1 cellular context compared by ENCODE assay signal in the genomic region with DNA sequence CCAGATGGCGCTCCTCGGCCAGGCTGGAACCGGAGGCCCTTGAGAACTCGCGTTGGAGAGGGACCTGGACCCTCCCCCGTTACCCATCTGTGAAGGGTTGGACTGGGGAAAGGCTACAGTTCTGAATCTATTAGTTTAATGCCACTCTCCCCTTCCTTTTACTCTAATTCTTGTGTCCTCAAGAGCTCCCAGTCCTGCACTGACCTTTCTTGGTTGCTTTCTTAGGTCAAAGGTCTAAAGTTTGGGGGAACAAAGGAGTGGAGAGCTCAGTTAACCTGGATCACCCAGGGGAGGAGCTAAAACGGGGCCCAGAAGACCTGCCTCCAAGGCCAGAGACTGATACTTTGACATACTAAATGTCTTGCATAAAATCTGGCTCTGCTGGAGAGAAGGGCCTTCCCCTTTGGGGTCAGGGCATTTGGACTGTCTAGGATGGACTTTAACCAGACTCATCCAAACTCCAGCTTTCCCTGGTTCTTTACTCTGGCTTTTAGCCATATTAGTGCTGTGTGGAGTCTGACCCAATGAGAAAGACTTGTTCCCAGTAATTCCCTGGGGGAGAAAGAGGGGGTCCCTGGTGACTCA.
TF ChIP-seq lines count a peak whose summit lies in the region.

No MANE protein-coding gene starts in this region.

TF ChIP-seq in K562, 482 proteins besides CTCF, POLR2A, EP300 and RAD21 (continued from another document and continues in another):
- TF ChIP-seq RNF219 (CRISPR knock-in tag; IDR thresholded peaks at IDR 0.05) (no peak), ERF (CRISPR knock-in tag; IDR thresholded peaks at IDR 0.05) (no peak), KLF10 (CRISPR knock-in tag; IDR thresholded peaks at IDR 0.05) (no peak), DPF2 (IDR thresholded peaks at IDR 0.05) (no peak), ARNT (IDR thresholded peaks at IDR 0.05) (no peak), NFIX (CRISPR knock-in tag; IDR thresholded peaks at IDR 0.05; ENCODE audit: low read depth) (no peak), ZNF431 (CRISPR knock-in tag; IDR thresholded peaks at IDR 0.05) (no peak), GTF2A2 (tag; IDR thresholded peaks at IDR 0.05) (no peak), RHOXF2B (CRISPR knock-in tag; conservative IDR thresholded peaks at IDR 0.05) (no peak), ZBTB5 (IDR thresholded peaks at IDR 0.05) (no peak), KDM1A (IDR thresholded peaks at IDR 0.05) (no peak), NFE2L1 (tag; IDR thresholded peaks at IDR 0.05; ENCODE audit: borderline replicate concordance, low read depth) (no peak), BRD4 (IDR thresholded peaks at IDR 0.05) (no peak), SRSF9 (IDR thresholded peaks at IDR 0.05; ENCODE audit: borderline replicate concordance, low read depth, low read length) (no peak), RFX1 (IDR thresholded peaks at IDR 0.05) (no peak), ZBTB43 (CRISPR knock-in tag; IDR thresholded peaks at IDR 0.05) (0 out of 2 replicates have a peak, but pooled peaks have one; percentile 24), MEF2A (IDR thresholded peaks at IDR 0.05; ENCODE audit: control insufficient read depth, low read depth, low read length) (no peak), ZNF512 (tag; IDR thresholded peaks at IDR 0.05) (no peak), MLLT1 (IDR thresholded peaks at IDR 0.05) (no peak), ZNF407 (IDR thresholded peaks at IDR 0.05; ENCODE audit: low read depth) (no peak), PCBP2 (IDR thresholded peaks at IDR 0.05; ENCODE audit: low read depth, low read length, poor library complexity, severe bottlenecking) (no peak), NFXL1 (CRISPR knock-in tag; IDR thresholded peaks at IDR 0.05) (no peak), ZNF589 (CRISPR knock-in tag; IDR thresholded peaks at IDR 0.05; ENCODE audit: low read depth) (0 out of 2 replicates have a peak, but pooled peaks have one; percentile 38), GTF2F1 (IDR thresholded peaks at IDR 0.05; ENCODE audit: low read depth, low read length) (no peak), CEBPB (tag; IDR thresholded peaks at IDR 0.05) (no peak), STAT6 (CRISPR knock-in tag; IDR thresholded peaks at IDR 0.05) (no peak), OTX1 (CRISPR knock-in tag; IDR thresholded peaks at IDR 0.05) (no peak), HNRNPLL (IDR thresholded peaks at IDR 0.05; ENCODE audit: low read depth, low read length, poor library complexity, severe bottlenecking) (no peak), ARHGAP35 (IDR thresholded peaks at IDR 0.05; ENCODE audit: partially characterized antibody) (no peak), MCM2 (IDR thresholded peaks at IDR 0.05; ENCODE audit: low read depth) (no peak), HNRNPK (IDR thresholded peaks at IDR 0.05; ENCODE audit: low read depth, low read length, poor library complexity, severe bottlenecking) (no peak)
- TF ChIP-seq, protein P1, sequence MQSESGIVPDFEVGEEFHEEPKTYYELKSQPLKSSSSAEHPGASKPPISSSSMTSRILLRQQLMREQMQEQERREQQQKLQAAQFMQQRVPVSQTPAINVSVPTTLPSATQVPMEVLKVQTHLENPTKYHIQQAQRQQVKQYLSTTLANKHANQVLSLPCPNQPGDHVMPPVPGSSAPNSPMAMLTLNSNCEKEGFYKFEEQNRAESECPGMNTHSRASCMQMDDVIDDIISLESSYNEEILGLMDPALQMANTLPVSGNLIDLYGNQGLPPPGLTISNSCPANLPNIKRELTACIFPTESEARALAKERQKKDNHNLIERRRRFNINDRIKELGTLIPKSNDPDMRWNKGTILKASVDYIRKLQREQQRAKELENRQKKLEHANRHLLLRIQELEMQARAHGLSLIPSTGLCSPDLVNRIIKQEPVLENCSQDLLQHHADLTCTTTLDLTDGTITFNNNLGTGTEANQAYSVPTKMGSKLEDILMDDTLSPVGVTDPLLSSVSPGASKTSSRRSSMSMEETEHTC (IDR thresholded peaks at IDR 0.05): no peak
- TF ChIP-seq, protein P2, sequence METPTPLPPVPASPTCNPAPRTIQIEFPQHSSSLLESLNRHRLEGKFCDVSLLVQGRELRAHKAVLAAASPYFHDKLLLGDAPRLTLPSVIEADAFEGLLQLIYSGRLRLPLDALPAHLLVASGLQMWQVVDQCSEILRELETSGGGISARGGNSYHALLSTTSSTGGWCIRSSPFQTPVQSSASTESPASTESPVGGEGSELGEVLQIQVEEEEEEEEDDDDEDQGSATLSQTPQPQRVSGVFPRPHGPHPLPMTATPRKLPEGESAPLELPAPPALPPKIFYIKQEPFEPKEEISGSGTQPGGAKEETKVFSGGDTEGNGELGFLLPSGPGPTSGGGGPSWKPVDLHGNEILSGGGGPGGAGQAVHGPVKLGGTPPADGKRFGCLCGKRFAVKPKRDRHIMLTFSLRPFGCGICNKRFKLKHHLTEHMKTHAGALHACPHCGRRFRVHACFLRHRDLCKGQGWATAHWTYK (CRISPR knock-in tag; IDR thresholded peaks at IDR 0.05): no peak
